Comparison of ENCODE assay signal across 1 cellular context in the genomic region with DNA sequence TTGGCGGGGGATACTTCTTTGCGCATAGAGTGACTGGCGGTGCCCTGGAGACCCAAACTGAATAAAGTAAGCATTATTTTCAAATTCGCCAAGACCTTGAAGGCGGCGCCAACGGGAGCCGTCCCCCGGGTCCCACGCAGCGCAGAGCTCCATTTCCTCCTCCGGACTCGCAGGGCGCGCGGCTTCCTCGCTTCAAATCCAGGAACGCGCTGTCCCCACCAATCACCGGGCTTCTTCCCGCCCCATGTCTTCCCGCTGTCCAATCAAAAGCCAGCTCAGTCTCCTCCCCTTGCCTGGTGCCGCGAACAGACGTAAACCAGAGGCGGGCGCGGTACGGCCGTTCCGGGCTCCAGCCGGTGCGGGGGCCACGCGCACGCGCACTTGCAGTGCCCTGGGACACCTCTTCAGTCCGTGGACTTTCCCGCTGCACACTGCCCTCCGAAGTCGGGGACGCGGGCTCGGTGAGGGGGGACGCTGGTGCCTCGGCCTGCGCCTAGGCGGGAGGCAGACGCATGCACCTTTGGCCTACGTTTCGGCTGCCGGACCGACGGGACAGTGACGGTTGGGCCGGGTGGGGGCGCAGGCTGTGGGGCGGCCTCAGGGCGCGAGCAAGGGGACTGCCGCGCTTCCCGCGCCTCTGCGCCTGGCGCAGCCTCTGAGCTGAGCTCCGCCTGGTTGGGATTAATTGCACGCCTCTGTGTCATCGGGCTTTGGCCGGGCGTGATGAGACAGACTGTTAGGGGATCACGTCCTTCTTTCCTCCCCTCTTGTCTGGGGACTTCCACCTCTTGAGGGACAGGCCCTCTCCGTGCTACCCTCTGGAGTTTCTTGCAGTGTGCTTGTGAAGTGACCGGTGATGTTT.
TF ChIP-seq lines count a peak whose summit lies in the region.

A gene with protein sequence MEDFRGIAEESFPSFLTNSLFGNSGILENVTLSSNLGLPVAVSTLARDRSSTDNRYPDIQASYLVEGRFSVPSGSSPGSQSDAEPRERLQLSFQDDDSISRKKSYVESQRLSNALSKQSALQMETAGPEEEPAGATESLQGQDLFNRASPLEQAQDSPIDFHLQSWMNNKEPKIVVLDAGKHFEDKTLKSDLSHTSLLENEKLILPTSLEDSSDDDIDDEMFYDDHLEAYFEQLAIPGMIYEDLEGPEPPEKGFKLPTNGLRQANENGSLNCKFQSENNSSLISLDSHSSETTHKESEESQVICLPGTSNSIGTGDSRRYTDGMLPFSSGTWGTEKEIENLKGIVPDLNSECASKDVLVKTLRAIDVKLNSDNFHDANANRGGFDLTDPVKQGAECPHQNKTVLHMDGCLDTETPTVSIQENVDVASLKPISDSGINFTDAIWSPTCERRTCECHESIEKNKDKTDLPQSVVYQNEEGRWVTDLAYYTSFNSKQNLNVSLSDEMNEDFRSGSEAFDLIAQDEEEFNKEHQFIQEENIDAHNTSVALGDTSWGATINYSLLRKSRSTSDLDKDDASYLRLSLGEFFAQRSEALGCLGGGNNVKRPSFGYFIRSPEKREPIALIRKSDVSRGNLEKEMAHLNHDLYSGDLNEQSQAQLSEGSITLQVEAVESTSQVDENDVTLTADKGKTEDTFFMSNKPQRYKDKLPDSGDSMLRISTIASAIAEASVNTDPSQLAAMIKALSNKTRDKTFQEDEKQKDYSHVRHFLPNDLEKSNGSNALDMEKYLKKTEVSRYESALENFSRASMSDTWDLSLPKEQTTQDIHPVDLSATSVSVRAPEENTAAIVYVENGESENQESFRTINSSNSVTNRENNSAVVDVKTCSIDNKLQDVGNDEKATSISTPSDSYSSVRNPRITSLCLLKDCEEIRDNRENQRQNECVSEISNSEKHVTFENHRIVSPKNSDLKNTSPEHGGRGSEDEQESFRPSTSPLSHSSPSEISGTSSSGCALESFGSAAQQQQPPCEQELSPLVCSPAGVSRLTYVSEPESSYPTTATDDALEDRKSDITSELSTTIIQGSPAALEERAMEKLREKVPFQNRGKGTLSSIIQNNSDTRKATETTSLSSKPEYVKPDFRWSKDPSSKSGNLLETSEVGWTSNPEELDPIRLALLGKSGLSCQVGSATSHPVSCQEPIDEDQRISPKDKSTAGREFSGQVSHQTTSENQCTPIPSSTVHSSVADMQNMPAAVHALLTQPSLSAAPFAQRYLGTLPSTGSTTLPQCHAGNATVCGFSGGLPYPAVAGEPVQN (N-terminal part only) (plus strand): TSS at position 386 of the 862 bp plus-strand sequence. CDS start 8,063 bp downstream, outside the sequence.

TF ChIP-seq in HepG2, 621 proteins besides CTCF, POLR2A, EP300 and RAD21 (continued from another document and continues in another):
- TF ChIP-seq, protein P1, sequence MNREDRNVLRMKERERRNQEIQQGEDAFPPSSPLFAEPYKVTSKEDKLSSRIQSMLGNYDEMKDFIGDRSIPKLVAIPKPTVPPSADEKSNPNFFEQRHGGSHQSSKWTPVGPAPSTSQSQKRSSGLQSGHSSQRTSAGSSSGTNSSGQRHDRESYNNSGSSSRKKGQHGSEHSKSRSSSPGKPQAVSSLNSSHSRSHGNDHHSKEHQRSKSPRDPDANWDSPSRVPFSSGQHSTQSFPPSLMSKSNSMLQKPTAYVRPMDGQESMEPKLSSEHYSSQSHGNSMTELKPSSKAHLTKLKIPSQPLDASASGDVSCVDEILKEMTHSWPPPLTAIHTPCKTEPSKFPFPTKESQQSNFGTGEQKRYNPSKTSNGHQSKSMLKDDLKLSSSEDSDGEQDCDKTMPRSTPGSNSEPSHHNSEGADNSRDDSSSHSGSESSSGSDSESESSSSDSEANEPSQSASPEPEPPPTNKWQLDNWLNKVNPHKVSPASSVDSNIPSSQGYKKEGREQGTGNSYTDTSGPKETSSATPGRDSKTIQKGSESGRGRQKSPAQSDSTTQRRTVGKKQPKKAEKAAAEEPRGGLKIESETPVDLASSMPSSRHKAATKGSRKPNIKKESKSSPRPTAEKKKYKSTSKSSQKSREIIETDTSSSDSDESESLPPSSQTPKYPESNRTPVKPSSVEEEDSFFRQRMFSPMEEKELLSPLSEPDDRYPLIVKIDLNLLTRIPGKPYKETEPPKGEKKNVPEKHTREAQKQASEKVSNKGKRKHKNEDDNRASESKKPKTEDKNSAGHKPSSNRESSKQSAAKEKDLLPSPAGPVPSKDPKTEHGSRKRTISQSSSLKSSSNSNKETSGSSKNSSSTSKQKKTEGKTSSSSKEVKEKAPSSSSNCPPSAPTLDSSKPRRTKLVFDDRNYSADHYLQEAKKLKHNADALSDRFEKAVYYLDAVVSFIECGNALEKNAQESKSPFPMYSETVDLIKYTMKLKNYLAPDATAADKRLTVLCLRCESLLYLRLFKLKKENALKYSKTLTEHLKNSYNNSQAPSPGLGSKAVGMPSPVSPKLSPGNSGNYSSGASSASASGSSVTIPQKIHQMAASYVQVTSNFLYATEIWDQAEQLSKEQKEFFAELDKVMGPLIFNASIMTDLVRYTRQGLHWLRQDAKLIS (CRISPR knock-in tag; IDR thresholded peaks at IDR 0.05), result peak; percentile 76; the same call in 1 of the 2 replicates
- peak; percentile 81 for TF ChIP-seq MEF2D (CRISPR knock-in tag; IDR thresholded peaks at IDR 0.05)
- no peak for TF ChIP-seq ZNF24 (IDR thresholded peaks at IDR 0.05)
- TF ChIP-seq ZNF557 (CRISPR knock-in tag; IDR thresholded peaks at IDR 0.05), result 0 out of 2 replicates have a peak, but pooled peaks have one; percentile 54
- TF ChIP-seq, protein P2, sequence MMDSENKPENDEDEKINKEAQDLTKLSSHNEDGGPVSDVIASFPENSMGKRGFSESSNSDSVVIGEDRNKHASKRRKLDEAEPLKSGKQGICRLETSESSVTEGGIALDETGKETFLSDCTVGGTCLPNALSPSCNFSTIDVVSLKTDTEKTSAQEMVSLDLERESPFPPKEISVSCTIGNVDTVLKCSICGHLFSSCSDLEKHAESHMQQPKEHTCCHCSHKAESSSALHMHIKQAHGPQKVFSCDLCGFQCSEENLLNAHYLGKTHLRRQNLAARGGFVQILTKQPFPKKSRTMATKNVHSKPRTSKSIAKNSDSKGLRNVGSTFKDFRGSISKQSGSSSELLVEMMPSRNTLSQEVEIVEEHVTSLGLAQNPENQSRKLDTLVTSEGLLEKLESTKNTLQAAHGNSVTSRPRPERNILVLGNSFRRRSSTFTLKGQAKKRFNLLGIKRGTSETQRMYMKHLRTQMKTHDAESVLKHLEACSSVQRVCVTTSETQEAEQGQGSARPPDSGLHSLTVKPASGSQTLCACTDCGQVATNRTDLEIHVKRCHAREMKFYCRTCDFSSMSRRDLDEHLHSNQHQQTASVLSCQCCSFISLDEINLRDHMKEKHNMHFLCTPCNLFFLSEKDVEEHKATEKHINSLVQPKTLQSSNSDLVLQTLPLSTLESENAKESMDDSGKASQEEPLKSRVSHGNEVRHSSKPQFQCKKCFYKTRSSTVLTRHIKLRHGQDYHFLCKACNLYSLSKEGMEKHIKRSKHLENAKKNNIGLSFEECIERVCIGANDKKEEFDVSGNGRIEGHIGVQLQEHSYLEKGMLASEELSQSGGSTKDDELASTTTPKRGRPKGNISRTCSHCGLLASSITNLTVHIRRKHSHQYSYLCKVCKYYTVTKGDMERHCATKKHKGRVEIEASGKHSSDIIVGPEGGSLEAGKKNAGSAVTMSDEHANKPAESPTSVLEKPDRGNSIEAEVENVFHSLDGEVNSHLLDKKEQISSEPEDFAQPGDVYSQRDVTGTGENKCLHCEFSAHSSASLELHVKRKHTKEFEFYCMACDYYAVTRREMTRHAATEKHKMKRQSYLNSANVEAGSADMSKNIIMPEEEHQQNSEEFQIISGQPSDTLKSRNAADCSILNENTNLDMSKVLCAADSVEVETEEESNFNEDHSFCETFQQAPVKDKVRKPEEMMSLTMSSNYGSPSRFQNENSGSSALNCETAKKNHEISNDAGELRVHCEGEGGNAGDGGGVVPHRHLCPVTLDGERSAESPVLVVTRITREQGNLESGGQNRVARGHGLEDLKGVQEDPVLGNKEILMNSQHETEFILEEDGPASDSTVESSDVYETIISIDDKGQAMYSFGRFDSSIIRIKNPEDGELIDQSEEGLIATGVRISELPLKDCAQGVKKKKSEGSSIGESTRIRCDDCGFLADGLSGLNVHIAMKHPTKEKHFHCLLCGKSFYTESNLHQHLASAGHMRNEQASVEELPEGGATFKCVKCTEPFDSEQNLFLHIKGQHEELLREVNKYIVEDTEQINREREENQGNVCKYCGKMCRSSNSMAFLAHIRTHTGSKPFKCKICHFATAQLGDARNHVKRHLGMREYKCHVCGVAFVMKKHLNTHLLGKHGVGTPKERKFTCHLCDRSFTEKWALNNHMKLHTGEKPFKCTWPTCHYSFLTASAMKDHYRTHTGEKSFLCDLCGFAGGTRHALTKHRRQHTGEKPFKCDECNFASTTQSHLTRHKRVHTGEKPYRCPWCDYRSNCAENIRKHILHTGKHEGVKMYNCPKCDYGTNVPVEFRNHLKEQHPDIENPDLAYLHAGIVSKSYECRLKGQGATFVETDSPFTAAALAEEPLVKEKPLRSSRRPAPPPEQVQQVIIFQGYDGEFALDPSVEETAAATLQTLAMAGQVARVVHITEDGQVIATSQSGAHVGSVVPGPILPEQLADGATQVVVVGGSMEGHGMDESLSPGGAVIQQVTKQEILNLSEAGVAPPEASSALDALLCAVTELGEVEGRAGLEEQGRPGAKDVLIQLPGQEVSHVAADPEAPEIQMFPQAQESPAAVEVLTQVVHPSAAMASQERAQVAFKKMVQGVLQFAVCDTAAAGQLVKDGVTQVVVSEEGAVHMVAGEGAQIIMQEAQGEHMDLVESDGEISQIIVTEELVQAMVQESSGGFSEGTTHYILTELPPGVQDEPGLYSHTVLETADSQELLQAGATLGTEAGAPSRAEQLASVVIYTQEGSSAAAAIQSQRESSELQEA (CRISPR knock-in tag; IDR thresholded peaks at IDR 0.05; ENCODE audit: not compliant biosample characterization), result peak; percentile 90
- peak; percentile 97 for TF ChIP-seq MTF1 (CRISPR knock-in tag; IDR thresholded peaks at IDR 0.05)
- TF ChIP-seq, protein P3, sequence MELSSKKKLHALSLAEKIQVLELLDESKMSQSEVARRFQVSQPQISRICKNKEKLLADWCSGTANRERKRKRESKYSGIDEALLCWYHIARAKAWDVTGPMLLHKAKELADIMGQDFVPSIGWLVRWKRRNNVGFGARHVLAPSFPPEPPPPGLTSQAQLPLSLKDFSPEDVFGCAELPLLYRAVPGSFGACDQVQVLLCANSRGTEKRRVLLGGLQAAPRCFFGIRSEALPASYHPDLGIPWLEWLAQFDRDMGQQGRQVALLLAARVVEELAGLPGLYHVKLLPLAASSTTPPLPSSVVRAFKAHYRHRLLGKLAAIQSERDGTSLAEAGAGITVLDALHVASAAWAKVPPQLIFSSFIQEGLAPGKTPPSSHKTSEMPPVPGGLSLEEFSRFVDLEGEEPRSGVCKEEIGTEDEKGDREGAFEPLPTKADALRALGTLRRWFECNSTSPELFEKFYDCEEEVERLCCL (CRISPR knock-in tag; IDR thresholded peaks at IDR 0.05; ENCODE audit: borderline replicate concordance), result peak; percentile 94; the same call in 1 of the 2 replicates
- peak; percentile 87; the same call in 1 of the 2 replicates for TF ChIP-seq ZNF878 (CRISPR knock-in tag; IDR thresholded peaks at IDR 0.05)
- TF ChIP-seq ZNF274 (CRISPR knock-in tag; IDR thresholded peaks at IDR 0.05), result 0 out of 2 replicates have a peak, but pooled peaks have one; percentile 63
- TF ChIP-seq, protein P4, sequence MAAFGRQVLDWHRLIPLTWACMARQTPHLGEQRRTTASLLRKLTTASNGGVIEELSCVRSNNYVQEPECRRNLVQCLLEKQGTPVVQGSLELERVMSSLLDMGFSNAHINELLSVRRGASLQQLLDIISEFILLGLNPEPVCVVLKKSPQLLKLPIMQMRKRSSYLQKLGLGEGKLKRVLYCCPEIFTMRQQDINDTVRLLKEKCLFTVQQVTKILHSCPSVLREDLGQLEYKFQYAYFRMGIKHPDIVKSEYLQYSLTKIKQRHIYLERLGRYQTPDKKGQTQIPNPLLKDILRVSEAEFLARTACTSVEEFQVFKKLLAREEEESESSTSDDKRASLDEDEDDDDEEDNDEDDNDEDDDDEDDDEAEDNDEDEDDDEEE (CRISPR knock-in tag; IDR thresholded peaks at IDR 0.05), result peak; percentile 94
- peak; percentile 78; the same call in 1 of the 2 replicates for TF ChIP-seq MAF1 (CRISPR knock-in tag; IDR thresholded peaks at IDR 0.05; ENCODE audit: borderline replicate concordance)
- no peak for TF ChIP-seq ZNF432 (CRISPR knock-in tag; IDR thresholded peaks at IDR 0.05; ENCODE audit: borderline replicate concordance)
- peak; percentile 89; the same call in 1 of the 2 replicates for TF ChIP-seq REPIN1 (CRISPR knock-in tag; IDR thresholded peaks at IDR 0.05; ENCODE audit: borderline replicate concordance, low read depth)
- TF ChIP-seq, protein P5, sequence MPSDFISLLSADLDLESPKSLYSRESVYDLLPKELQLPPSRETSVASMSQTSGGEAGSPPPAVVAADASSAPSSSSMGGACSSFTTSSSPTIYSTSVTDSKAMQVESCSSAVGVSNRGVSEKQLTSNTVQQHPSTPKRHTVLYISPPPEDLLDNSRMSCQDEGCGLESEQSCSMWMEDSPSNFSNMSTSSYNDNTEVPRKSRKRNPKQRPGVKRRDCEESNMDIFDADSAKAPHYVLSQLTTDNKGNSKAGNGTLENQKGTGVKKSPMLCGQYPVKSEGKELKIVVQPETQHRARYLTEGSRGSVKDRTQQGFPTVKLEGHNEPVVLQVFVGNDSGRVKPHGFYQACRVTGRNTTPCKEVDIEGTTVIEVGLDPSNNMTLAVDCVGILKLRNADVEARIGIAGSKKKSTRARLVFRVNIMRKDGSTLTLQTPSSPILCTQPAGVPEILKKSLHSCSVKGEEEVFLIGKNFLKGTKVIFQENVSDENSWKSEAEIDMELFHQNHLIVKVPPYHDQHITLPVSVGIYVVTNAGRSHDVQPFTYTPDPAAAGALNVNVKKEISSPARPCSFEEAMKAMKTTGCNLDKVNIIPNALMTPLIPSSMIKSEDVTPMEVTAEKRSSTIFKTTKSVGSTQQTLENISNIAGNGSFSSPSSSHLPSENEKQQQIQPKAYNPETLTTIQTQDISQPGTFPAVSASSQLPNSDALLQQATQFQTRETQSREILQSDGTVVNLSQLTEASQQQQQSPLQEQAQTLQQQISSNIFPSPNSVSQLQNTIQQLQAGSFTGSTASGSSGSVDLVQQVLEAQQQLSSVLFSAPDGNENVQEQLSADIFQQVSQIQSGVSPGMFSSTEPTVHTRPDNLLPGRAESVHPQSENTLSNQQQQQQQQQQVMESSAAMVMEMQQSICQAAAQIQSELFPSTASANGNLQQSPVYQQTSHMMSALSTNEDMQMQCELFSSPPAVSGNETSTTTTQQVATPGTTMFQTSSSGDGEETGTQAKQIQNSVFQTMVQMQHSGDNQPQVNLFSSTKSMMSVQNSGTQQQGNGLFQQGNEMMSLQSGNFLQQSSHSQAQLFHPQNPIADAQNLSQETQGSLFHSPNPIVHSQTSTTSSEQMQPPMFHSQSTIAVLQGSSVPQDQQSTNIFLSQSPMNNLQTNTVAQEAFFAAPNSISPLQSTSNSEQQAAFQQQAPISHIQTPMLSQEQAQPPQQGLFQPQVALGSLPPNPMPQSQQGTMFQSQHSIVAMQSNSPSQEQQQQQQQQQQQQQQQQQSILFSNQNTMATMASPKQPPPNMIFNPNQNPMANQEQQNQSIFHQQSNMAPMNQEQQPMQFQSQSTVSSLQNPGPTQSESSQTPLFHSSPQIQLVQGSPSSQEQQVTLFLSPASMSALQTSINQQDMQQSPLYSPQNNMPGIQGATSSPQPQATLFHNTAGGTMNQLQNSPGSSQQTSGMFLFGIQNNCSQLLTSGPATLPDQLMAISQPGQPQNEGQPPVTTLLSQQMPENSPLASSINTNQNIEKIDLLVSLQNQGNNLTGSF (CRISPR knock-in tag; IDR thresholded peaks at IDR 0.05), result peak; percentile 55; the same call in 1 of the 2 replicates
